In genomic region chr5:133718457-133718856, GRCh38 we compare ENCODE assay signal across 32 cellular contexts.
"Had no signal": no experiment of that assay in that cellular context is flagged by ENCODE, and none has a peak within 500 bp of the region (broad histone marks: within the 10 kb centered on the region; RNA-seq: fewer than 3 reads in every experiment).

No MANE protein-coding gene starts in this region.

- FAIRE-seq: bronchial epithelial cell, TTC549 had no signal

- H3K9me3 ChIP-seq: ascending aorta had no signal

- H3K4me3 ChIP-seq: adrenal gland, ascending aorta, cardiac muscle cell had no signal

- H3K27me3 ChIP-seq: adrenal gland, ascending aorta, cardiac muscle cell had no signal

- H3K27ac ChIP-seq: adrenal gland, ascending aorta, cardiac muscle cell, VCaP had no signal

- H3K36me3 ChIP-seq: adrenal gland, ascending aorta, cardiac muscle cell had no signal

- H3K4me1 ChIP-seq: adrenal gland had no signal

- DNase-seq: activated B cell treated with CpG ODN at 0.5 μM for 24 hours; activated CD4-positive, alpha-beta memory T cell treated with anti-CD3 and anti-CD28 coated beads for 36 hours; activated CD4-positive, alpha-beta T cell treated with anti-CD3 and anti-CD28 coated beads for 4 hours; activated CD4-positive, alpha-beta T cell treated with anti-CD3 and anti-CD28 coated beads, Interleukin-2, amount 10 ng/mL, durations not matched to agents 24 days and 14 days; activated CD4-positive, alpha-beta T cell treated with anti-CD3 and anti-CD28 coated beads, Interleukin-2, amount 50 U/mL, for 1 hour; activated CD4-positive, alpha-beta T cell treated with anti-CD3 and anti-CD28 coated beads, Interleukin-2, amount 50 U/mL, for 4 hours; activated CD4-positive, CD25-positive, alpha-beta regulatory T cell treated with anti-CD3 and anti-CD28 coated beads, Interleukin-2, amount 50 U/mL, for 72 hours; activated CD8-positive, alpha-beta memory T cell treated with anti-CD3 and anti-CD28 coated beads, Interleukin-2, amount 50 U/mL, for 4 hours; activated CD8-positive, alpha-beta T cell treated with anti-CD3 and anti-CD28 coated beads for 36 hours; activated effector memory CD4-positive, alpha-beta T cell treated with anti-CD3 and anti-CD28 coated beads, Interleukin-2, amount 50 U/mL, for 16 hours; activated gamma-delta T cell treated with Interleukin-2 at 50 U/mL for 16 hours; activated naive CD4-positive, alpha-beta T cell; activated naive CD4-positive, alpha-beta T cell treated with anti-CD3 and anti-CD28 coated beads for 36 hours; activated naive CD4-positive, alpha-beta T cell treated with anti-CD3 and anti-CD28 coated beads, Interleukin-2, amount 50 U/mL, for 16 hours; activated naive CD8-positive, alpha-beta T cell treated with anti-CD3 and anti-CD28 coated beads for 36 hours; activated T-cell treated with anti-CD3 and anti-CD28 coated beads for 4 hours; activated T-cell treated with anti-CD3 and anti-CD28 coated beads, Interleukin-2, amount 50 U/mL, for 1 hour; activated T-cell treated with anti-CD3 and anti-CD28 coated beads, Interleukin-2, amount 50 U/mL, for 4 hours; activated T-cell treated with anti-CD3 and anti-CD28 coated beads, Interleukin-2, amount 50 U/mL, for 72 hours; amniotic stem cell; caudate nucleus; cerebellar nuclear complex; T-helper 2 cell; T-helper 9 cell had no signal

- ATAC-seq: activated CD8-positive, alpha-beta T cell treated with anti-CD3 and anti-CD28 coated beads for 36 hours; activated naive CD4-positive, alpha-beta T cell treated with anti-CD3 and anti-CD28 coated beads, Interleukin-2, amount 50 U/mL, for 72 hours; activated T-cell treated with anti-CD3 and anti-CD28 coated beads, Interleukin-2, amount 50 U/mL, for 4 hours; activated T-cell treated with anti-CD3 and anti-CD28 coated beads, Interleukin-2, amount 50 U/mL, for 72 hours; activated T-helper 17 cell treated with anti-CD3 and anti-CD28 coated beads, Interleukin-2, amount 50 U/mL, for 72 hours had no signal
